23 cellular contexts compared by ENCODE assay signal in the genomic region with DNA sequence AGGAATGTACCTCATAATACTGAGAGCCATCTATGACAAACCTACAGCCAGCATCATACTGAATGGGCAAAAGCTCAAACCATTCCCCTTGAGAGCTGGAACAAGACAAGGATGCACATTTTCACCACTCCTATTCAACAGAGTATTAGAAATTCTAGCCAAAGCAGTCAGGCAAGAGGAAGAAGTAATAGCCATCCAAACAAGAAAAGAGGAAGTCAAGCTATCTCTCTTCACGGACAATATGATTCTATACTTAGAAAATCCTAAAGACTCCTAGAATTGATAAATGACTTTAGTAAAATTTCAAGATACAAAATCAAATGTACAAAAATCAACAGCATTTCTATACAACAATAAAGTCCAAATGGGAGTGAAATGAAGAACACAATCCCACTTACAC. TPM values are rescaled to one million over a fixed set of nuclear protein-coding genes. Genes with fewer than 3 reads are reported as not detected.
"Had no signal": no experiment of that assay in that cellular context is flagged by ENCODE, and none has a peak within 500 bp of the region (broad histone marks: within the 10 kb centered on the region; RNA-seq: fewer than 3 reads in every experiment).

No MANE protein-coding gene starts in this region.

- ATAC-seq: foreskin keratinocyte; left cardiac atrium; lower lobe of right lung; natural killer cell treated with Interleukin-12 subunit alpha and Interleukin-12 subunit beta and Interleukin-15 and Interleukin-18, amount 100 ng/mL, for 72 hours had no signal

- H3K27me3 ChIP-seq: foreskin keratinocyte, neural progenitor cell, ovary, right atrium auricular region, sigmoid colon, stomach had no signal

- H3K27ac ChIP-seq: foreskin keratinocyte, left ventricle myocardium inferior, lower lobe of right lung, neural progenitor cell, ovary, right atrium auricular region, sigmoid colon, skin epidermis, stomach, thoracic aorta, transverse colon had no signal

- H3K27ac Mint-ChIP-seq: memory B cell; mesothelial cell of epicardium; natural killer cell treated with Interleukin-12 subunit alpha and Interleukin-12 subunit beta and Interleukin-15 and Interleukin-18, amount 100 ng/mL, for 72 hours; neural progenitor cell had no signal

- H3K4me3 Mint-ChIP-seq: memory B cell; mesothelial cell of epicardium; natural killer cell treated with Interleukin-12 subunit alpha and Interleukin-12 subunit beta and Interleukin-15 and Interleukin-18, amount 100 ng/mL, for 72 hours; neural progenitor cell had no signal

- H3K4me1 Mint-ChIP-seq: memory B cell, mesothelial cell of epicardium, neural progenitor cell had no signal

- H3K9me3 ChIP-seq: lower lobe of right lung, thoracic aorta had no signal

- H3K36me3 Mint-ChIP-seq: mesothelial cell of epicardium, neural progenitor cell had no signal

- DNase-seq: dermis blood vessel endothelial cell; erythroblast; foreskin keratinocyte; kidney; left cardiac atrium; left ventricle myocardium inferior; lower lobe of right lung; nucleus accumbens; ovary; sigmoid colon; stimulated activated CD4-positive, alpha-beta T cell treated with anti-CD3 and anti-CD28 coated beads, Interleukin-2, amount 100 ng/mL, for 24 hours; stimulated activated naive CD4-positive, alpha-beta T cell; stomach; substantia nigra; transverse colon had no signal

RNA-seq across cellular contexts. Expression of a gene that starts 30.2 kb away (rescaled TPM):
- total RNA-seq: dermis blood vessel endothelial cell; endothelial cell of umbilical vein; left ventricle myocardium inferior; natural killer cell treated with Interleukin-12 subunit alpha and Interleukin-12 subunit beta and Interleukin-15 and Interleukin-18, amount 100 ng/mL, for 72 hours had no signal
